ENCODE assay signal across 30 cellular contexts in genomic region chr7:25294624-25295023, GRCh38.
"Had no signal": no experiment of that assay in that cellular context is flagged by ENCODE, and none has a peak within 500 bp of the region (broad histone marks: within the 10 kb centered on the region; RNA-seq: fewer than 3 reads in every experiment).

No MANE protein-coding gene starts in this region.

- H3K4me1 ChIP-seq: ascending aorta, breast epithelium, foreskin keratinocyte, gastrocnemius medialis, heart left ventricle had no signal

- ATAC-seq: activated naive CD4-positive, alpha-beta T cell treated with anti-CD3 and anti-CD28 coated beads, Interleukin-2, amount 50 U/mL, for 72 hours; activated T-cell treated with anti-CD3 and anti-CD28 coated beads, Interleukin-2, amount 50 U/mL, for 72 hours; esophagus mucosa; foreskin keratinocyte; gastrocnemius medialis; heart left ventricle; WTC11 had no signal

- H3K36me3 ChIP-seq: ascending aorta, breast epithelium, cardiac muscle cell, gastrocnemius medialis, heart left ventricle had no signal

- DNase-seq: activated CD4-positive, alpha-beta memory T cell treated with anti-CD3 and anti-CD28 coated beads, Interleukin-2, amount 10 ng/mL, durations not matched to agents 7 days and 5 days; activated CD4-positive, alpha-beta T cell treated with anti-CD3 and anti-CD28 coated beads for 1 hour; activated CD4-positive, alpha-beta T cell treated with anti-CD3 and anti-CD28 coated beads for 4 hours; activated CD4-positive, alpha-beta T cell treated with anti-CD3 and anti-CD28 coated beads, Interleukin-2, amount 10 ng/mL, durations not matched to agents 7 days and 5 days; activated CD4-positive, alpha-beta T cell treated with anti-CD3 and anti-CD28 coated beads, Interleukin-2, amount 50 U/mL, for 4 hours; activated CD8-positive, alpha-beta memory T cell treated with anti-CD3 and anti-CD28 coated beads, Interleukin-2, amount 50 U/mL, for 48 hours; activated gamma-delta T cell; activated naive CD4-positive, alpha-beta T cell; activated naive CD4-positive, alpha-beta T cell treated with anti-CD3 and anti-CD28 coated beads, Interleukin-2, amount 10 ng/mL, durations not matched to agents 7 days and 5 days; activated naive CD8-positive, alpha-beta T cell treated with anti-CD3 and anti-CD28 coated beads, Interleukin-2, amount 10 ng/mL, durations not matched to agents 7 days and 5 days; activated T-cell treated with anti-CD3 and anti-CD28 coated beads for 4 hours; activated T-cell treated with anti-CD3 and anti-CD28 coated beads, Interleukin-2, amount 50 U/mL, for 24 hours; activated T-cell treated with anti-CD3 and anti-CD28 coated beads, Interleukin-2, amount 50 U/mL, for 72 hours; central memory CD4-positive, alpha-beta T cell; dorsolateral prefrontal cortex; effector memory CD4-positive, alpha-beta T cell; endodermal cell; foreskin keratinocyte; gastrocnemius medialis; glutamatergic neuron; heart left ventricle; T-helper 2 cell had no signal

- H3K27ac ChIP-seq: ascending aorta, breast epithelium, cardiac muscle cell, coronary artery, dorsolateral prefrontal cortex, foreskin keratinocyte, gastrocnemius medialis, heart left ventricle, VCaP had no signal

- H3K27me3 ChIP-seq: ascending aorta, breast epithelium, cardiac muscle cell, dorsolateral prefrontal cortex, gastrocnemius medialis, heart left ventricle had no signal

- H3K4me3 ChIP-seq: ascending aorta, breast epithelium, cardiac muscle cell, coronary artery, dorsolateral prefrontal cortex, gastrocnemius medialis, heart left ventricle had no signal

- H3K9me3 ChIP-seq: ascending aorta, breast epithelium, gastrocnemius medialis, heart left ventricle had no signal
